17 cellular contexts compared by ENCODE assay signal in the genomic region with DNA sequence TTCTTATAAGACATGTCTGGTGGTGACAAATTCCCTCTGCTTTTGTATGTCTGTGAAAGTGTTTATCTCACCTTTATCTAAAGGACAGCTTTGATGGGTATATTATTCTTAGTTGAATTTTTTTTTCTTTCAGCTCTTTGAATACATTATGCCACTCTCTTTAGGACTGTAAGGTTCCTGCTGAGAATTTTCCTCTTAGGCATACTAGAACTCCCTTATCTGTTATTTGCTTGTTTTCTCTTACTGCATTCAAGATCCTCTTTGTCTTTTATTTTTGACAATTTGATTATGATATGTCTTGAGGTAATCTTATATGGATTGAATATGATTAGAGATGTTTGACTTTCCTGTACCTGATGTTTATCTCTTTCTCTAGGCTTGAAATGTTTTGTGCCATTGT.
A peak's percentile ranks its signal among the peaks of the same experiment; 100 is the strongest.
DNase-seq lines count a peak whose midpoint lies in the region; ATAC-seq and TF ChIP-seq lines count a peak whose summit lies in the region.
"Had no signal": no experiment of that assay in that cellular context is flagged by ENCODE, and none has a peak within 500 bp of the region (broad histone marks: within the 10 kb centered on the region; RNA-seq: fewer than 3 reads in every experiment).

No MANE protein-coding gene starts in this region.

- H3F3A ChIP-seq in SK-N-SH (replicated peaks; ENCODE audit: insufficient read depth), result no peaks in the 10 kb centered on the region
- H3F3A ChIP-seq in SU-DHL-6 (ENCODE audit: insufficient read depth), result no peaks in the 10 kb centered on the region
- H3F3A ChIP-seq in neural cell (ENCODE audit: insufficient read depth, low read length, poor library complexity, severe bottlenecking), result no peaks in the 10 kb centered on the region

- H2AFZ ChIP-seq in SK-N-SH (ENCODE audit: low read depth) (peak overlapping the region; percentile 13; the same call in 1 of the 2 replicates), SU-DHL-6 (ENCODE audit: low read depth, low read length, severe bottlenecking) (peak overlapping the region; percentile 35), neural cell (ENCODE audit: low read depth, low read length) (no peak overlapping the region)

- ATAC-seq in SK-N-SH treated with all-trans-retinoic acid at 6 μM for 48 hours, result no peak
- ATAC-seq: A549; CD8-positive, alpha-beta T cell had no signal

- CTCF ChIA-PET in SK-N-SH (lab: Yijun Ruan, JAX), result no interaction called here

- H3K9me2 ChIP-seq in SK-N-SH, result no peaks in the 10 kb centered on the region
- no peaks in the 10 kb centered on the region for H3K9me2 ChIP-seq in SU-DHL-6 (replicated peaks; ENCODE audit: insufficient read depth, low read length)
- H3K9me2 ChIP-seq in neural cell (ENCODE audit: insufficient read depth, low read length), result no peaks in the 10 kb centered on the region

- H3K27ac ChIP-seq in SK-N-SH (ENCODE audit: low read depth in 2 of 2, low read length in 1 of 2) (no peak overlapping the region), SU-DHL-6 (ENCODE audit: low read depth, low read length) (no peak overlapping the region), neural cell (ENCODE audit: low read length) (peak overlapping the region; percentile 31)
- H3K27ac ChIP-seq: 22Rv1; A549; BLaER1 treated with 17β-estradiol and CSF1 and Interleukin-3, amounts not matched to agents 10 nM and 100 nM; C4-2B had no signal

- TF ChIP-seq RAD21 in SK-N-SH (IDR thresholded peaks at IDR 0.05; ENCODE audit: low read length) (no peak), neural cell (conservative IDR thresholded peaks at IDR 0.05) (peak; percentile 47)

- H3K79me2 ChIP-seq in SK-N-SH (ENCODE audit: insufficient read depth), result no peaks in the 10 kb centered on the region
- H3K79me2 ChIP-seq in SU-DHL-6 (ENCODE audit: insufficient read depth, low read length), result no peaks in the 10 kb centered on the region
- no peaks in the 10 kb centered on the region for H3K79me2 ChIP-seq in neural cell (replicated peaks; ENCODE audit: insufficient read depth, low read length)

- H3K36me3 ChIP-seq in SK-N-SH (replicated peaks in 1 of 2; ENCODE audit: control insufficient read depth in 1 of 2, insufficient read depth in 2 of 2, low read length in 1 of 2) (no peaks in the 10 kb centered on the region), SU-DHL-6 (ENCODE audit: low read length) (no peaks in the 10 kb centered on the region), neural cell (ENCODE audit: insufficient read depth, low read length) (no peaks in the 10 kb centered on the region)
- H3K36me3 ChIP-seq: BLaER1 treated with 17β-estradiol and CSF1 and Interleukin-3, amounts not matched to agents 10 nM and 100 nM had no signal

- H4K20me1 ChIP-seq in SK-N-SH (ENCODE audit: insufficient read depth), result no peaks in the 10 kb centered on the region
- H4K20me1 ChIP-seq in SU-DHL-6 (ENCODE audit: low read depth, low read length), result no peaks in the 10 kb centered on the region
- H4K20me1 ChIP-seq in neural cell (ENCODE audit: insufficient read depth), result no peaks in the 10 kb centered on the region
- H4K20me1 ChIP-seq: BLaER1 treated with 17β-estradiol and CSF1 and Interleukin-3, amounts not matched to agents 10 nM and 100 nM had no signal

- H3K4me3 ChIP-seq in SK-N-SH (ENCODE audit: low read depth in 2 of 2, low read length in 1 of 2) (no peak overlapping the region), SU-DHL-6 (ENCODE audit: insufficient read depth, low read length, poor library complexity, severe bottlenecking) (no peak overlapping the region), neural cell (ENCODE audit: low read length) (no peak overlapping the region)
- H3K4me3 ChIP-seq: A549; BLaER1 treated with 17β-estradiol and CSF1 and Interleukin-3, amounts not matched to agents 10 nM and 100 nM had no signal

- POLR2A ChIA-PET in SK-N-SH (lab: Yijun Ruan, JAX), result no interaction called here

- no peaks in the 10 kb centered on the region for H3K27me3 ChIP-seq in SK-N-SH (ENCODE audit: insufficient read depth)
- H3K27me3 ChIP-seq in SU-DHL-6 (ENCODE audit: low read length), result no peaks in the 10 kb centered on the region
- no peaks in the 10 kb centered on the region for H3K27me3 ChIP-seq in neural cell (ENCODE audit: insufficient read depth, low read depth, low read length)
- H3K27me3 ChIP-seq: BLaER1 treated with 17β-estradiol and CSF1 and Interleukin-3, amounts not matched to agents 10 nM and 100 nM had no signal

- no peak for DNase-seq in SK-N-SH
- no peak for DNase-seq in activated T-cell treated with anti-CD3 and anti-CD28 coated beads, Interleukin-2, amount 50 U/mL, for 1 hour
- DNase-seq in NCI-H1092 (lab: John Stamatoyannopoulos, UW), result no peak
- DNase-seq: AML-193; Caco-2; Calu3; CD4-positive, alpha-beta T cell; CD8-positive, alpha-beta T cell; DMS79 treated with DMSO at 0.1 percent for 48 hours; GF-D8 had no signal

- TF ChIP-seq CTCF in SK-N-SH (IDR thresholded peaks at IDR 0.05) (no peak), SU-DHL-6 (IDR thresholded peaks at IDR 0.05; ENCODE audit: insufficient read depth, low read length, poor library complexity, severe bottlenecking) (no peak), neural cell (IDR thresholded peaks at IDR 0.05; ENCODE audit: poor library complexity, severe bottlenecking) (no peak)

- no peak overlapping the region for H3K4me2 ChIP-seq in SK-N-SH
- H3K4me2 ChIP-seq in SU-DHL-6 (ENCODE audit: low read depth, low read length, poor library complexity, severe bottlenecking), result no peak overlapping the region
- H3K4me2 ChIP-seq in neural cell (ENCODE audit: low read length), result no peak overlapping the region
- H3K4me2 ChIP-seq: A549; BLaER1 treated with 17β-estradiol and CSF1 and Interleukin-3, amounts not matched to agents 10 nM and 100 nM had no signal

- H3K9ac ChIP-seq in SK-N-SH (no peak overlapping the region), SU-DHL-6 (ENCODE audit: low read length) (no peak overlapping the region), neural cell (ENCODE audit: low read length) (no peak overlapping the region)
- H3K9ac ChIP-seq: BLaER1 treated with 17β-estradiol and CSF1 and Interleukin-3, amounts not matched to agents 10 nM and 100 nM had no signal

- H3K9me3 ChIP-seq in SK-N-SH, result no peaks in the 10 kb centered on the region
- peaks cover 6% of the 10 kb centered on the region; the same call in 1 of the 2 replicates for H3K9me3 ChIP-seq in SU-DHL-6 (ENCODE audit: insufficient read depth, low read length)
- H3K9me3 ChIP-seq in neural cell (ENCODE audit: low read length), result no peaks in the 10 kb centered on the region
- H3K9me3 ChIP-seq: A549, Caco-2 had no signal

- TF ChIP-seq EP300 in SK-N-SH (IDR thresholded peaks at IDR 0.05; ENCODE audit: borderline replicate concordance in 1 of 2, low read depth in 1 of 2, low read length in 1 of 2) (no peak), neural cell (conservative IDR thresholded peaks at IDR 0.05; ENCODE audit: poor library complexity, severe bottlenecking) (peak; percentile 96)

- no peaks in the 10 kb centered on the region for H3K4me1 ChIP-seq in SK-N-SH (ENCODE audit: control insufficient read depth in 1 of 2, insufficient read depth in 2 of 2, low read depth in 1 of 2, low read length in 1 of 2)
- H3K4me1 ChIP-seq: A549; BLaER1 treated with 17β-estradiol and CSF1 and Interleukin-3, amounts not matched to agents 10 nM and 100 nM; Caco-2 had no signal

TF ChIP-seq in SK-N-SH, 30 proteins besides CTCF, POLR2A, EP300 and RAD21:
- TF ChIP-seq FOXJ3 (CRISPR knock-in tag; IDR thresholded peaks at IDR 0.05) (no peak), MXI1 (IDR thresholded peaks at IDR 0.05; ENCODE audit: low read depth, low read length) (no peak)
TF ChIP-seq in SK-N-SH: peak in this region for 0.

TF ChIP-seq in SK-N-SH treated with all-trans-retinoic acid at 6 μM for 48 hours, 23 proteins besides CTCF, POLR2A, EP300 and RAD21 (continues in another document):
- TF ChIP-seq, protein P1, sequence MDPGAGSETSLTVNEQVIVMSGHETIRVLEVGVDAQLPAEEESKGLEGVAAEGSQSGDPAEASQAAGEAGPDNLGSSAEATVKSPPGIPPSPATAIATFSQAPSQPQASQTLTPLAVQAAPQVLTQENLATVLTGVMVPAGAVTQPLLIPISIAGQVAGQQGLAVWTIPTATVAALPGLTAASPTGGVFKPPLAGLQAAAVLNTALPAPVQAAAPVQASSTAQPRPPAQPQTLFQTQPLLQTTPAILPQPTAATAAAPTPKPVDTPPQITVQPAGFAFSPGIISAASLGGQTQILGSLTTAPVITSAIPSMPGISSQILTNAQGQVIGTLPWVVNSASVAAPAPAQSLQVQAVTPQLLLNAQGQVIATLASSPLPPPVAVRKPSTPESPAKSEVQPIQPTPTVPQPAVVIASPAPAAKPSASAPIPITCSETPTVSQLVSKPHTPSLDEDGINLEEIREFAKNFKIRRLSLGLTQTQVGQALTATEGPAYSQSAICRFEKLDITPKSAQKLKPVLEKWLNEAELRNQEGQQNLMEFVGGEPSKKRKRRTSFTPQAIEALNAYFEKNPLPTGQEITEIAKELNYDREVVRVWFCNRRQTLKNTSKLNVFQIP (CRISPR knock-in tag; IDR thresholded peaks at IDR 0.05; ENCODE audit: borderline replicate concordance, low read depth), result no peak
- no peak for TF ChIP-seq ZNF70 (CRISPR knock-in tag; IDR thresholded peaks at IDR 0.05)

TF ChIP-seq in neural cell, 6 proteins besides CTCF, POLR2A, EP300 and RAD21 (continues in another document):
- peak; percentile 79 for TF ChIP-seq POLR2AphosphoS5 (IDR thresholded peaks at IDR 0.05)
- TF ChIP-seq MXI1 (conservative IDR thresholded peaks at IDR 0.05; ENCODE audit: poor library complexity, severe bottlenecking), result no peak
- TF ChIP-seq TAF1 (IDR thresholded peaks at IDR 0.05; ENCODE audit: low read depth), result no peak
